In genomic region chr3:50212502-50212901, GRCh38 we compare ENCODE assay signal across 18 cellular contexts. TPM values are rescaled to one million over a fixed set of nuclear protein-coding genes. Genes with fewer than 3 reads are reported as not detected.
DNase-seq lines count a peak whose midpoint lies in the region; ATAC-seq, FAIRE-seq and TF ChIP-seq lines count a peak whose summit lies in the region.
"Had no signal": no experiment of that assay in that cellular context is flagged by ENCODE, and none has a peak within 500 bp of the region (broad histone marks: within the 10 kb centered on the region; RNA-seq: fewer than 3 reads in every experiment).

No MANE protein-coding gene starts in this region.

- CTCF ChIA-PET in OCI-LY7 (lab: Charles Lee; ENCODE audit: unreplicated experiment), result interaction anchor here (2.5 kb wide), 1 partner anchor 17 kb away, joined by 11 read pairs; no protein-coding TSS in a partner anchor
- CTCF ChIA-PET in H1 (lab: Charles Lee; ENCODE audit: partially characterized antibody), result interaction anchor here (0.5 to 48.1 kb wide), 11 partner anchors 7 to 224 kb away, joined by 3 to 2149 read pairs (median 5); partner anchors contain the start of genes GNAI2, GNAT1, LSMEM2 and SEMA3B

- H2AFZ ChIP-seq in OCI-LY7 (ENCODE audit: low read length) (no peak overlapping the region), H1 (ENCODE audit: low read length) (no peak overlapping the region)

- no peak overlapping the region for H3K14ac ChIP-seq in H1 (ENCODE audit: insufficient read length)

- DNase-seq in OCI-LY7 (ENCODE audit: low spot score) (no peak), H1 (ENCODE audit: low read depth in 1 of 2, low spot score in 2 of 2) (no peak), pancreas (peak in 1 of 6 donors; percentile 39), amygdala (lab: John Stamatoyannopoulos, UW) (no peak), NCI-H774 (lab: John Stamatoyannopoulos, UW) (no peak), GDM1 (lab: John Stamatoyannopoulos, UW) (no peak)
- no peak for DNase-seq in effector CD4-positive, alpha-beta T cell
- DNase-seq: activated CD8-positive, alpha-beta memory T cell treated with anti-CD3 and anti-CD28 coated beads, Interleukin-2, amount 10 ng/mL, durations not matched to agents 7 days and 5 days; activated naive CD4-positive, alpha-beta T cell; NCI-H1105 treated with DMSO at 0.1 percent for 48 hours; NCI-H2171 treated with DMSO at 0.1 percent for 48 hours; sigmoid colon; upper lobe of right lung had no signal

- no TSS peak for BruUV-seq in OCI-LY7 (replicated peaks; lab: Mats Ljungman, UMichigan)

- no peak overlapping the region for H4K8ac ChIP-seq in H1 (ENCODE audit: extremely low read depth, insufficient read depth, low read length)

- peak in 1 of 2 experiments; percentile 28; a peak in 2 of 4 replicates for TF ChIP-seq RAD21 in H1 (IDR thresholded peaks at IDR 0.05 in 1 of 2, conservative IDR thresholded peaks at IDR 0.05 in 1 of 2; ENCODE audit: low read depth in 2 of 2, low read length in 2 of 2)

- no peaks in the 10 kb centered on the region for H3K9me3 ChIP-seq in OCI-LY7 (ENCODE audit: low read length)
- H3K9me3 ChIP-seq in H1 (ENCODE audit: insufficient read depth in 2 of 2, low read depth in 1 of 2, low read length in 1 of 2), result no peaks in the 10 kb centered on the region
- H3K9me3 ChIP-seq in pancreas, result no peaks in the 10 kb centered on the region
- H3K9me3 ChIP-seq: breast epithelium, sigmoid colon, upper lobe of right lung had no signal

- H2BK120ac ChIP-seq in H1 (replicated peaks; ENCODE audit: low read depth, low read length), result no peak overlapping the region

- H3K23me2 ChIP-seq in H1 (ENCODE audit: low read depth, low read length), result no peaks in the 10 kb centered on the region

- no peak for ATAC-seq in pancreas
- ATAC-seq: upper lobe of right lung had no signal

- no peak overlapping the region for H4K91ac ChIP-seq in H1 (replicated peaks; ENCODE audit: insufficient read length, low read length)

- H3K56ac ChIP-seq in H1 (replicated peaks; ENCODE audit: insufficient read length, low read depth, low read length), result no peak overlapping the region

- POLR2A ChIA-PET in OCI-LY7 (lab: Charles Lee), result no interaction called here
- POLR2A ChIA-PET in H1 (lab: Charles Lee; ENCODE audit: partially characterized antibody), result interaction anchor here (1.2 to 1.6 kb wide), 2 partner anchors 9 kb away, joined by 3 to 10 read pairs; no protein-coding TSS in a partner anchor

- no peak overlapping the region for H4K5ac ChIP-seq in H1 (ENCODE audit: insufficient read length, low read depth, low read length)

- H2AK5ac ChIP-seq in H1 (ENCODE audit: low read depth, low read length), result no peak overlapping the region

- H3K79me2 ChIP-seq in OCI-LY7 (ENCODE audit: insufficient read depth, low read depth, low read length) (no peaks in the 10 kb centered on the region), H1 (ENCODE audit: control insufficient read depth in 1 of 2, insufficient read depth in 2 of 2, low read length in 2 of 2) (no peaks in the 10 kb centered on the region)

- TF ChIP-seq POLR2A in H1 (IDR thresholded peaks at IDR 0.05; ENCODE audit: control extremely low read depth in 1 of 2, low read depth in 2 of 2, low read length in 2 of 2), result no peak

- no peaks in the 10 kb centered on the region for H3K9me2 ChIP-seq in OCI-LY7 (ENCODE audit: insufficient read depth, low read length)

- WGBS in H1 (ENCODE audit: extremely low coverage in 1 of 2, insufficient coverage in 1 of 2, insufficient read length in 1 of 2, insufficient replicate concordance in 2 of 2, low coverage in 1 of 2, low lambda C conversion rate in 2 of 2, missing lambda C conversion rate in 1 of 2), 2 experiments, result 80% methylated on average over 4 of the region's 4 CpGs; no CpG with 5 or more reads in 1 of the 2 experiments
- 57 to 71% methylated on average over 4 of the region's 4 CpGs for WGBS in pancreas, 2 donors

- H3K36me3 ChIP-seq in OCI-LY7 (ENCODE audit: insufficient read depth, low read length) (no peaks in the 10 kb centered on the region), H1 (ENCODE audit: control insufficient read depth in 2 of 4, insufficient read depth in 4 of 4, low read length in 3 of 4) (no peaks in the 10 kb centered on the region), pancreas (peaks cover 0 to 4% (median 0%) of the 10 kb centered on the region in 3 donors)
- H3K36me3 ChIP-seq: breast epithelium, sigmoid colon, upper lobe of right lung had no signal

- H2BK20ac ChIP-seq in H1 (ENCODE audit: low read length), result no peak overlapping the region

- H3K27me3 ChIP-seq in H1 (replicated peaks in 1 of 4; ENCODE audit: control insufficient read depth in 3 of 4, extremely low read depth in 1 of 4, insufficient read depth in 3 of 4, low read length in 3 of 4), result peaks cover 0 to 3% (median 0%) of the 10 kb centered on the region in 4 experiments; a peak in 3 of 7 replicates
- H3K27me3 ChIP-seq in pancreas, result no peaks in the 10 kb centered on the region
- H3K27me3 ChIP-seq: breast epithelium, upper lobe of right lung had no signal

- no peaks in the 10 kb centered on the region for H3K79me1 ChIP-seq in H1 (ENCODE audit: low read depth, low read length)

- H3K27ac ChIP-seq in OCI-LY7 (ENCODE audit: low read depth, low read length, poor library complexity, severe bottlenecking) (no peak overlapping the region), H1 (ENCODE audit: low read depth, low read length) (no peak overlapping the region), pancreas (peak overlapping the region; percentile 56 to 84 (median 68))
- H3K27ac ChIP-seq: breast epithelium, sigmoid colon, upper lobe of right lung, VCaP had no signal

- H3K9ac ChIP-seq in H1 (replicated peaks in 1 of 4; ENCODE audit: extremely low read depth in 1 of 4, low read depth in 3 of 4, low read length in 3 of 4), result no peak overlapping the region

- H2BK12ac ChIP-seq in H1 (ENCODE audit: low read depth, low read length), result peak overlapping the region; percentile 75; the same call in 1 of the 2 replicates

- H3K18ac ChIP-seq in H1 (ENCODE audit: extremely low read depth, low read length), result no peak overlapping the region

- peak overlapping the region; percentile 60; the same call in 1 of the 2 replicates for H2BK5ac ChIP-seq in H1 (ENCODE audit: low read depth, low read length)

- TF ChIP-seq EP300 in H1 (IDR thresholded peaks at IDR 0.05; ENCODE audit: borderline replicate concordance in 1 of 2, low read depth in 2 of 2, low read length in 2 of 2), result no peak

- no peaks in the 10 kb centered on the region for H4K20me1 ChIP-seq in OCI-LY7 (ENCODE audit: insufficient read depth, low read length)
- H4K20me1 ChIP-seq in H1 (replicated peaks in 1 of 2; ENCODE audit: control insufficient read depth in 1 of 2, insufficient read depth in 2 of 2, low read length in 2 of 2), result no peaks in the 10 kb centered on the region

- H3K4me2 ChIP-seq in OCI-LY7 (ENCODE audit: low read length) (no peak overlapping the region), H1 (ENCODE audit: insufficient read depth in 1 of 2, low read depth in 2 of 2, low read length in 2 of 2) (no peak overlapping the region)

- FAIRE-seq in H1 (lab: Jason Lieb, UNC) (no peak), pancreas (lab: Jason Lieb, UNC) (no peak)
- FAIRE-seq: frontal cortex, H54 had no signal

- no peak overlapping the region for H3K4ac ChIP-seq in H1 (replicated peaks; ENCODE audit: insufficient read length, low read depth, low read length)

- intact Hi-C loops in OCI-LY7 (cut with micrococcal nuclease; ENCODE audit: unreplicated experiment), result no loop called here
- intact Hi-C loops in pancreas (cut with DNase I), result no loop called here

- H2BK15ac ChIP-seq in H1 (ENCODE audit: low read length), result peak overlapping the region; percentile 72; the same call in 1 of the 2 replicates

- H3K23ac ChIP-seq in H1 (ENCODE audit: insufficient read length), result no peak overlapping the region

- no peak overlapping the region for H3K4me3 ChIP-seq in OCI-LY7 (ENCODE audit: low read depth, low read length, poor library complexity, severe bottlenecking)
- no peak overlapping the region for H3K4me3 ChIP-seq in H1 (ENCODE audit: extremely low read depth in 1 of 4, insufficient read depth in 2 of 4, low read depth in 3 of 4, low read length in 4 of 4)
- H3K4me3 ChIP-seq in pancreas, result no peak overlapping the region
- H3K4me3 ChIP-seq: breast epithelium, sigmoid colon, upper lobe of right lung had no signal

- H3K4me1 ChIP-seq in OCI-LY7 (ENCODE audit: insufficient read depth, low read length, poor library complexity, severe bottlenecking) (no peaks in the 10 kb centered on the region), H1 (replicated peaks in 1 of 4; ENCODE audit: control insufficient read depth in 3 of 4, insufficient read depth in 4 of 4, low read length in 3 of 4) (peaks cover 0 to 23% (median 10%) of the 10 kb centered on the region in 4 experiments; a peak in 5 of 7 replicates), pancreas (peaks cover 24 to 32% (median 30%) of the 10 kb centered on the region in 3 donors)
- H3K4me1 ChIP-seq: sigmoid colon, upper lobe of right lung had no signal

- TF ChIP-seq CTCF in GM12872 (IDR thresholded peaks at IDR 0.05; ENCODE audit: insufficient read depth, low read depth, low read length) (peak; percentile 51), OCI-LY7 (conservative IDR thresholded peaks at IDR 0.05; ENCODE audit: low read length) (0 out of 2 replicates have a peak, but pooled peaks have one; percentile 17), H1 (IDR thresholded peaks at IDR 0.05; ENCODE audit: control extremely low read depth in 1 of 3, insufficient read depth in 1 of 3, low read depth in 1 of 3, low read length in 3 of 3) (peak in 2 of 3 experiments; percentile 40 to 66; a peak in 3 of 4 replicates), pancreas (IDR thresholded peaks at IDR 0.05) (no peak)

RNA-seq across cellular contexts. Expression of gene SLC38A3, which starts 7.4 kb away (rescaled TPM):
- not detected in 2 replicates for total RNA-seq in OCI-LY7 (2014; rRNA removed; shearing (Covaris generic))
- total RNA-seq in OCI-LY7 (2022) (not detected in 2 replicates), pancreas (10 to 100 TPM; 21.2 to 57.9 (median 38.6) TPM)
- 0.57 and 1.2 TPM in 2 replicates for total RNA-seq in H1 (2021; fragmentation: NEBNext Ultra II Directional; extraction: Animal tissue kit (Norgen Biotek cat#: 25700))
- polyA plus RNA-seq in H1 (2011; rRNA removed) (3.7 and 4.7 TPM in 2 replicates), pancreas (10 to 100 TPM; 35.2 to 40.8 TPM)
- 2.0 TPM for polyA plus RNA-seq in H1 (2011; cell fraction: cytosol; rRNA removed)
- 10.8 TPM for polyA plus RNA-seq in H1 (2011; cell fraction: nucleus; rRNA removed)
- polyA plus RNA-seq in H1 (2012, experiment 1 of 2), result 0.87 to 1.5 TPM (median 1.1 TPM) in 4 replicates
- 0.85 TPM for polyA plus RNA-seq in H1 (2012, experiment 2 of 2)
- polyA plus RNA-seq in H1 (2013, experiment 1 of 2), result 1.2 TPM
- polyA plus RNA-seq in H1 (2013, experiment 2 of 2), result 1.0 TPM
- 1.5 and 2.5 TPM in 2 replicates for polyA minus RNA-seq in H1 (2011; rRNA and poly(A)+ RNA removed)
- 0.88 TPM for polyA minus RNA-seq in H1 (2011; cell fraction: cytosol; rRNA and poly(A)+ RNA removed)
- polyA minus RNA-seq in H1 (2011; cell fraction: nucleus; rRNA and poly(A)+ RNA removed), result 1.9 TPM
- total RNA-seq: activated CD8-positive, alpha-beta memory T cell treated with anti-CD3 and anti-CD28 coated beads, Interleukin-2, amount 10 ng/mL, durations not matched to agents 7 days and 5 days; upper lobe of right lung had no signal

RNA-seq across cellular contexts. Expression of gene GNAT1, which starts 21.1 kb away (rescaled TPM):
- total RNA-seq in OCI-LY7 (2014; rRNA removed; shearing (Covaris generic)), result not detected in 2 replicates
- not detected in 2 replicates for total RNA-seq in OCI-LY7 (2022)
- not detected in 2 replicates for total RNA-seq in H1 (2021; fragmentation: NEBNext Ultra II Directional; extraction: Animal tissue kit (Norgen Biotek cat#: 25700))
- 0.08 and 0.20 TPM in 2 replicates for polyA plus RNA-seq in H1 (2011; rRNA removed)
- 0.10 TPM for polyA plus RNA-seq in H1 (2011; cell fraction: cytosol; rRNA removed)
- polyA plus RNA-seq in H1 (2011; cell fraction: nucleus; rRNA removed), result 0.19 TPM
- polyA plus RNA-seq in H1 (2012, experiment 1 of 2), result 0.32 to 0.39 TPM in 2 of 4 replicates, not detected in the others
- not detected for polyA plus RNA-seq in H1 (2012, experiment 2 of 2)
- 0.12 TPM for polyA plus RNA-seq in H1 (2013, experiment 1 of 2)
- 0.18 TPM for polyA plus RNA-seq in H1 (2013, experiment 2 of 2)
- polyA minus RNA-seq in H1 (2011; rRNA and poly(A)+ RNA removed), result 0.13 and 0.15 TPM in 2 replicates
- polyA minus RNA-seq in H1 (2011; cell fraction: cytosol; rRNA and poly(A)+ RNA removed), result not detected
- polyA minus RNA-seq in H1 (2011; cell fraction: nucleus; rRNA and poly(A)+ RNA removed), result not detected
- not detected for total RNA-seq in pancreas
- not detected for polyA plus RNA-seq in pancreas
- total RNA-seq: activated CD8-positive, alpha-beta memory T cell treated with anti-CD3 and anti-CD28 coated beads, Interleukin-2, amount 10 ng/mL, durations not matched to agents 7 days and 5 days; breast epithelium; frontal cortex; sigmoid colon; upper lobe of right lung had no signal

RNA-seq across cellular contexts. Expression of gene GNAI2, which starts 23.5 kb away (rescaled TPM):
- total RNA-seq in OCI-LY7 (2014; rRNA removed; shearing (Covaris generic)), result 165 and 190 TPM in 2 replicates
- total RNA-seq in OCI-LY7 (2022) (256 and 266 TPM in 2 replicates), pancreas (100 to 1,000 TPM in 1 of 6 donors, 10 to 100 TPM in 5; 26.9 to 104 (median 42.9) TPM)
- total RNA-seq in H1 (2021; fragmentation: NEBNext Ultra II Directional; extraction: Animal tissue kit (Norgen Biotek cat#: 25700)), result 168 and 169 TPM in 2 replicates
- polyA plus RNA-seq in H1 (2011; rRNA removed) (516 and 539 TPM in 2 replicates), pancreas (10 to 100 TPM; 54.1 to 97.6 TPM)
- 378 TPM for polyA plus RNA-seq in H1 (2011; cell fraction: cytosol; rRNA removed)
- polyA plus RNA-seq in H1 (2011; cell fraction: nucleus; rRNA removed), result 319 TPM
- polyA plus RNA-seq in H1 (2012, experiment 1 of 2), result 135 to 260 TPM (median 228 TPM) in 4 replicates
- 195 TPM for polyA plus RNA-seq in H1 (2012, experiment 2 of 2)
- polyA plus RNA-seq in H1 (2013, experiment 1 of 2), result 215 TPM
- 242 TPM for polyA plus RNA-seq in H1 (2013, experiment 2 of 2)
- 310 and 337 TPM in 2 replicates for polyA minus RNA-seq in H1 (2011; rRNA and poly(A)+ RNA removed)
- polyA minus RNA-seq in H1 (2011; cell fraction: cytosol; rRNA and poly(A)+ RNA removed), result 106 TPM
- 98.5 TPM for polyA minus RNA-seq in H1 (2011; cell fraction: nucleus; rRNA and poly(A)+ RNA removed)

RNA-seq across cellular contexts. Expression of gene SEMA3B, which starts 56.4 kb away (rescaled TPM):
- total RNA-seq in OCI-LY7 (2014; rRNA removed; shearing (Covaris generic)), result 0.10 and 0.28 TPM in 2 replicates
- total RNA-seq in OCI-LY7 (2022) (0.82 and 1.2 TPM in 2 replicates), pancreas (10 to 100 TPM; 27.5 to 53.5 (median 33.2) TPM)
- total RNA-seq in H1 (2021; fragmentation: NEBNext Ultra II Directional; extraction: Animal tissue kit (Norgen Biotek cat#: 25700)), result 4.7 and 4.8 TPM in 2 replicates
- polyA plus RNA-seq in H1 (2011; rRNA removed) (3.0 and 7.1 TPM in 2 replicates), pancreas (100 to 1,000 TPM; 118 to 223 TPM)
- 7.4 TPM for polyA plus RNA-seq in H1 (2011; cell fraction: cytosol; rRNA removed)
- polyA plus RNA-seq in H1 (2011; cell fraction: nucleus; rRNA removed), result 37.5 TPM
- polyA plus RNA-seq in H1 (2012, experiment 1 of 2), result 3.1 to 6.7 TPM (median 5.4 TPM) in 4 replicates
- 2.1 TPM for polyA plus RNA-seq in H1 (2012, experiment 2 of 2)
- polyA plus RNA-seq in H1 (2013, experiment 1 of 2), result 2.4 TPM
- polyA plus RNA-seq in H1 (2013, experiment 2 of 2), result 2.4 TPM
- polyA minus RNA-seq in H1 (2011; rRNA and poly(A)+ RNA removed), result 1.2 and 1.4 TPM in 2 replicates
- 9.0 TPM for polyA minus RNA-seq in H1 (2011; cell fraction: cytosol; rRNA and poly(A)+ RNA removed)
- polyA minus RNA-seq in H1 (2011; cell fraction: nucleus; rRNA and poly(A)+ RNA removed), result 6.6 TPM

RNA-seq across cellular contexts. Expression of gene SEMA3F, which starts 57.4 kb away (rescaled TPM):
- total RNA-seq in OCI-LY7 (2014; rRNA removed; shearing (Covaris generic)), result 0.28 TPM in 1 of 2 replicates, not detected in the other
- 0.18 and 0.84 TPM in 2 replicates for total RNA-seq in OCI-LY7 (2022)
- 37.0 and 39.6 TPM in 2 replicates for total RNA-seq in H1 (2021; fragmentation: NEBNext Ultra II Directional; extraction: Animal tissue kit (Norgen Biotek cat#: 25700))
- 20.3 and 36.0 TPM in 2 replicates for polyA plus RNA-seq in H1 (2011; rRNA removed)
- 21.2 TPM for polyA plus RNA-seq in H1 (2011; cell fraction: cytosol; rRNA removed)
- polyA plus RNA-seq in H1 (2011; cell fraction: nucleus; rRNA removed), result 58.6 TPM
- polyA plus RNA-seq in H1 (2012, experiment 1 of 2), result 15.9 to 32.4 TPM (median 29.9 TPM) in 4 replicates
- polyA plus RNA-seq in H1 (2012, experiment 2 of 2), result 23.9 TPM
- 45.3 TPM for polyA plus RNA-seq in H1 (2013, experiment 1 of 2)
- 41.8 TPM for polyA plus RNA-seq in H1 (2013, experiment 2 of 2)
- 28.0 and 36.9 TPM in 2 replicates for polyA minus RNA-seq in H1 (2011; rRNA and poly(A)+ RNA removed)
- 35.4 TPM for polyA minus RNA-seq in H1 (2011; cell fraction: cytosol; rRNA and poly(A)+ RNA removed)
- 25.2 TPM for polyA minus RNA-seq in H1 (2011; cell fraction: nucleus; rRNA and poly(A)+ RNA removed)
- total RNA-seq in pancreas, result 1 to 10 TPM; 1.4 to 7.7 (median 2.9) TPM
- 1 to 10 TPM; 7.1 to 8.8 TPM for polyA plus RNA-seq in pancreas

Comparison
In these comparisons a context has a peak if more than half of its experiments do, and no peak if none do; other contexts are left out.
1. CTCF ChIP-seq: peak in GM12872 (single experiment), OCI-LY7 (single experiment) and H1 (2 of 3); none in pancreas (0 of 4).
2. H3K27ac ChIP-seq: peak in pancreas (4 of 4); none in OCI-LY7 (single experiment) and H1 (single experiment).
3. RNA of gene SLC38A3, which starts 7.4 kb away (total RNA-seq): 21.2 to 57.9 TPM in pancreas; 0.57 to 1.2 TPM in H1 and not detected in OCI-LY7; every median in the first group is over 10 times any median in the second.